In the genomic region with DNA sequence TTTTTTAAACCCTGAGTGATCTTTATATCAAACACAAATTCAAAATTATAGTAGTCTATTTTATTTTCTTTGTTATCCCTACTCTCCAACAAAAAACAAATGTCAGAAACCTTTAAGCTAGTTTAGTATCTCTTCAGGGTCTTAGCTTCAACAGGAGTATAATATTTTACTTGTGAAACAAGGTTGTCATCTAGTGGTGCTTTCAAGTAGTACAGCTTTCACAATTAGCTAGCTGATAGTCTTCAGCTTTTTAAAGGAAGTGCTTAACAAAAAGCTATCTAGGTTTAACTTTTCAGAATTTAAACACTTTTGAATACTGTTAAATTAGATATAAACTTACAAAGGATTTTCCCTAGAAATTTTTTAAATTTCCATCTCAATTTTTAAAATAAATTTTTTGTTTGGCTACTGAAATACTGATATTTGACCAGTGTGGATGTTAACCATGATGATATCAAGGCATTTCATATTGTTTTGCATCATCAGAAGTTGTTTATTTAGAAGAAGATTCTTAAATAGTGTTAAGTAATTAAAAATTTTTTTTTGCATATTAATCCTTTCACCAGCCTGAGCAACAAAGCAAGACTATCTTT, we compare ENCODE assay signal across 8 cellular contexts. TPM values are rescaled to one million over a fixed set of nuclear protein-coding genes. Genes with fewer than 3 reads are reported as not detected.
DNase-seq lines count a peak whose midpoint lies in the region; ATAC-seq, FAIRE-seq and TF ChIP-seq lines count a peak whose summit lies in the region.

No MANE protein-coding gene starts in this region.

- no peak for FAIRE-seq in A549 (lab: Jason Lieb, UNC)

- H3K27me3 ChIP-seq in Loucy (ENCODE audit: insufficient read depth, low read length, poor library complexity, severe bottlenecking) (no peaks in the 10 kb centered on the region), esophagus squamous epithelium (no peaks in the 10 kb centered on the region)

- peak; percentile 59 to 80; a peak in 4 of 6 replicates for ATAC-seq in A549

- H3K36me3 Mint-ChIP-seq in nephron (ENCODE audit: low read depth), result peaks cover 4% of the 10 kb centered on the region

- H3K4me3 ChIP-seq in A549 (no peak overlapping the region), GM12865 (ENCODE audit: low read depth, low read length) (no peak overlapping the region), Loucy (ENCODE audit: low read length, poor library complexity, severe bottlenecking) (no peak overlapping the region), esophagus squamous epithelium (no peak overlapping the region)

- H4K20me1 ChIP-seq in Loucy (ENCODE audit: insufficient read depth, low read length, poor library complexity, severe bottlenecking), result no peaks in the 10 kb centered on the region

- peak; percentile 73 to 74 for TF ChIP-seq RAD21 in A549 (conservative IDR thresholded peaks at IDR 0.05 in 1 of 2, IDR thresholded peaks at IDR 0.05 in 1 of 2)

- H3K27ac ChIP-seq in A549, result no peak overlapping the region
- no peak overlapping the region for H3K27ac ChIP-seq in esophagus squamous epithelium

- no peak overlapping the region for H3K4me2 ChIP-seq in A549
- H3K4me2 ChIP-seq in Loucy (ENCODE audit: low read depth, low read length, poor library complexity, severe bottlenecking), result no peak overlapping the region

- no peaks in the 10 kb centered on the region; the same call in 1 of the 2 replicates for H3F3A ChIP-seq in Loucy (ENCODE audit: low read depth)

- H3K79me2 ChIP-seq in Loucy (ENCODE audit: insufficient read depth, low read length), result peaks cover 15% of the 10 kb centered on the region; the same call in 1 of the 2 replicates

- no peak for TF ChIP-seq POLR2A in A549 (IDR thresholded peaks at IDR 0.05; ENCODE audit: low read length)
- no peak for TF ChIP-seq POLR2A in esophagus squamous epithelium (IDR thresholded peaks at IDR 0.05)

- DNase-seq in A549 (ENCODE audit: low read depth in 1 of 2, low spot score in 1 of 2), result peak; percentile 18 to 60
- peak; percentile 77 for DNase-seq in GM12865 (ENCODE audit: low read depth)
- peak; percentile 21 for DNase-seq in HEK293T (ENCODE audit: extremely low spot score)
- DNase-seq in SK-MEL-5 (ENCODE audit: low read depth, low spot score), result peak; percentile 77
- DNase-seq in esophagus squamous epithelium (lab: John Stamatoyannopoulos, UW), result no peak
- DNase-seq in GOT3 (lab: John Stamatoyannopoulos, UW), result no peak

- no peak for TF ChIP-seq EP300 in A549 (IDR thresholded peaks at IDR 0.05)

- H3K4me3 Mint-ChIP-seq in nephron, result no peak overlapping the region

- TF ChIP-seq CTCF in A549 (IDR thresholded peaks at IDR 0.05) (peak; percentile 67), GM12865 (IDR thresholded peaks at IDR 0.05; ENCODE audit: insufficient read depth, low read depth, low read length, missing control alignments) (peak; percentile 81), Loucy (conservative IDR thresholded peaks at IDR 0.05; ENCODE audit: low read length) (peak; percentile 98), esophagus squamous epithelium (IDR thresholded peaks at IDR 0.05) (peak; percentile 54 to 95 (median 89)), nephron (IDR thresholded peaks at IDR 0.05; ENCODE audit: unreplicated experiment in 3 of 3) (peak; percentile 72 to 97 (median 87))

- no peaks in the 10 kb centered on the region for H3K4me1 ChIP-seq in A549
- peaks cover 3% of the 10 kb centered on the region for H3K4me1 ChIP-seq in Loucy (ENCODE audit: insufficient read depth, low read length, poor library complexity, severe bottlenecking)
- peaks cover 0 to 12% (median 0%) of the 10 kb centered on the region in 3 donors for H3K4me1 ChIP-seq in esophagus squamous epithelium

- H3K27ac Mint-ChIP-seq in nephron, result no peak overlapping the region

- POLR2A ChIA-PET in A549 (lab: Yijun Ruan, JAX) (interaction anchor here (1.1 kb wide), 1 partner anchor 34 kb away, joined by 4 read pairs; a partner anchor contains a TSS), HEK293T (lab: Yijun Ruan, JAX) (interaction anchor here (0.8 kb wide), 1 partner anchor 35 kb away, joined by 3 read pairs; no protein-coding TSS in a partner anchor)

- in situ Hi-C loops in SK-MEL-5 (cut with HindIII; ENCODE audit: low pct_unique_long_range_greater_than_20kb, low sequenced_read_pairs), result no loop called here

- CTCF ChIA-PET in A549 (lab: Yijun Ruan, JAX), result interaction anchor here (0.7 to 1.4 kb wide), 8 partner anchors 8 to 751 kb away, joined by 3 to 6 read pairs (median 3); no protein-coding TSS in a partner anchor
- CTCF ChIA-PET in HEK293T (lab: Yijun Ruan, JAX), result interaction anchor here (0.7 to 1.1 kb wide), 3 partner anchors 76 to 105 kb away, joined by 3 to 4 read pairs (median 3); no protein-coding TSS in a partner anchor

- H3K36me3 ChIP-seq in Loucy (ENCODE audit: insufficient read depth, low read length) (no peaks in the 10 kb centered on the region; the same call in 1 of the 2 replicates), esophagus squamous epithelium (no peaks in the 10 kb centered on the region)

- no peaks in the 10 kb centered on the region for H3K9me3 ChIP-seq in A549
- peaks cover under 1% of the 10 kb centered on the region; the same call in 1 of the 2 replicates for H3K9me3 ChIP-seq in Loucy (ENCODE audit: insufficient read depth, low read depth, low read length)
- peaks cover 0 to under 1% (median 0%) of the 10 kb centered on the region in 3 donors for H3K9me3 ChIP-seq in esophagus squamous epithelium

- H3K9me2 ChIP-seq in Loucy (replicated peaks; ENCODE audit: low read depth, low read length), result no peaks in the 10 kb centered on the region

- no peak overlapping the region for H2AFZ ChIP-seq in Loucy (ENCODE audit: low read length)

- peaks cover 8% of the 10 kb centered on the region for H3K9me3 Mint-ChIP-seq in nephron

- H3K4me1 Mint-ChIP-seq in nephron, result no peaks in the 10 kb centered on the region

- intact Hi-C loops in esophagus squamous epithelium (cut with DNase I), result no loop called here

- no peaks in the 10 kb centered on the region for H3K27me3 Mint-ChIP-seq in nephron (ENCODE audit: low read depth)

- no peak overlapping the region for H3K9ac ChIP-seq in Loucy (ENCODE audit: low read depth, low read length, poor library complexity, severe bottlenecking)

TF ChIP-seq in A549, 52 proteins besides CTCF, POLR2A, EP300 and RAD21 (continues in another document):
- TF ChIP-seq MYC (IDR thresholded peaks at IDR 0.05; ENCODE audit: borderline replicate concordance, low read length) (no peak), CBX8 (IDR thresholded peaks at IDR 0.05) (no peak), CHD4 (IDR thresholded peaks at IDR 0.05; ENCODE audit: borderline replicate concordance) (no peak), CEBPB (IDR thresholded peaks at IDR 0.05) (no peak), TP53 (CRISPR knock-in tag; IDR thresholded peaks at IDR 0.05) (no peak)
- TF ChIP-seq, protein P1, sequence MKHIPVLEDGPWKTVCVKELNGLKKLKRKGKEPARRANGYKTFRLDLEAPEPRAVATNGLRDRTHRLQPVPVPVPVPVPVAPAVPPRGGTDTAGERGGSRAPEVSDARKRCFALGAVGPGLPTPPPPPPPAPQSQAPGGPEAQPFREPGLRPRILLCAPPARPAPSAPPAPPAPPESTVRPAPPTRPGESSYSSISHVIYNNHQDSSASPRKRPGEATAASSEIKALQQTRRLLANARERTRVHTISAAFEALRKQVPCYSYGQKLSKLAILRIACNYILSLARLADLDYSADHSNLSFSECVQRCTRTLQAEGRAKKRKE (CRISPR knock-in tag; IDR thresholded peaks at IDR 0.05; ENCODE audit: low read depth), result no peak

TF ChIP-seq in HEK293T, 16 proteins besides CTCF, POLR2A, EP300 and RAD21:
- TF ChIP-seq FOXA1 (IDR thresholded peaks at IDR 0.05) (no peak), CTBP1 (IDR thresholded peaks at IDR 0.05; ENCODE audit: borderline replicate concordance) (no peak), HDGF (IDR thresholded peaks at IDR 0.05; ENCODE audit: borderline replicate concordance) (no peak), SP1 (IDR thresholded peaks at IDR 0.05) (no peak), NFRKB (IDR thresholded peaks at IDR 0.05) (no peak)

RNA-seq across cellular contexts. Expression of a gene that starts 34.2 kb away (rescaled TPM):
- polyA plus RNA-seq in A549 (2011; rRNA removed) (9.6 and 11.8 TPM in 2 replicates), A549 (2017; fragmentation: RNase III; extraction: RNeasy Plus Mini Kit Qiagen cat#74134 plus additional on column Dnase treatment) (5.6 to 6.1 TPM (median 5.7 TPM) in 3 replicates)
- 1.7 and 2.1 TPM in 2 replicates for polyA plus RNA-seq in A549 (2012; cell fraction: cytosol; rRNA removed)
- polyA plus RNA-seq in A549 (2012; cell fraction: nucleus; rRNA removed), result 0.73 and 1.5 TPM in 2 replicates
- 6.6 and 9.2 TPM in 2 replicates for polyA minus RNA-seq in A549 (2011; rRNA and poly(A)+ RNA removed)
- 74.1 and 85.7 TPM in 2 replicates for total RNA-seq in SK-MEL-5 (2014; rRNA removed; shearing (Covaris generic))
- polyA plus RNA-seq in SK-MEL-5 (2015; cell fraction: cytosol; rRNA removed), result 36.9 and 52.0 TPM in 2 replicates
- polyA plus RNA-seq in SK-MEL-5 (2015; cell fraction: nucleus; rRNA removed), result 41.5 and 54.6 TPM in 2 replicates
- 10 to 100 TPM; 14.5 to 33.8 (median 16.1) TPM for total RNA-seq in esophagus squamous epithelium

Comparison
In these comparisons a context has a peak if more than half of its experiments do, and no peak if none do; other contexts are left out.
1. DNase-seq: peak in A549 (2 of 2), GM12865 (single experiment), HEK293T (single experiment) and SK-MEL-5 (single experiment); none in esophagus squamous epithelium (single experiment) and GOT3 (single experiment).
2. Peak in every context shown above with its lines, with median percentiles within 50 percentile points of each other: CTCF ChIP-seq.